ENCODE assay signal across 23 cellular contexts in genomic region chr2:20648207-20648606, GRCh38. TPM values are rescaled to one million over a fixed set of nuclear protein-coding genes. Genes with fewer than 3 reads are reported as not detected.
DNase-seq lines count a peak whose midpoint lies in the region; ATAC-seq and TF ChIP-seq lines count a peak whose summit lies in the region.
"Had no signal": no experiment of that assay in that cellular context is flagged by ENCODE, and none has a peak within 500 bp of the region (broad histone marks: within the 10 kb centered on the region; RNA-seq: fewer than 3 reads in every experiment).

No MANE protein-coding gene starts in this region.

- H3K9me3 ChIP-seq in esophagus squamous epithelium (no peaks in the 10 kb centered on the region), neural cell (ENCODE audit: low read length) (no peaks in the 10 kb centered on the region)
- H3K9me3 ChIP-seq: heart left ventricle, neutrophil, psoas muscle, uterus had no signal

- H3K9me3 Mint-ChIP-seq in natural killer cell (no peaks in the 10 kb centered on the region), type B pancreatic cell (no peaks in the 10 kb centered on the region)
- H3K9me3 Mint-ChIP-seq in natural killer cell treated with Interleukin-12 subunit alpha and Interleukin-12 subunit beta and Interleukin-15 and Interleukin-18, amount 100 ng/mL, for 72 hours, result no peaks in the 10 kb centered on the region
- no peaks in the 10 kb centered on the region for H3K9me3 Mint-ChIP-seq in activated CD4-positive, alpha-beta T cell treated with anti-CD3 and anti-CD28 coated beads, Interleukin-2, amount 10 ng/mL, durations not matched to agents 7 days and 5 days
- H3K9me3 Mint-ChIP-seq: activated CD4-positive, alpha-beta T cell treated with anti-CD3 and anti-CD28 coated beads, Interleukin-2, amount 10 ng/mL, durations not matched to agents 24 days and 14 days; H9; T-helper 2 cell treated with Interferon-gamma antibody and Interleukin-4, amounts not matched to agents 5 μg/mL and 100 μg/mL, for 36 hours had no signal

- peak overlapping the region in 3 of 4 donors; percentile 6 to 98 (median 96) for H3K27ac ChIP-seq in esophagus squamous epithelium
- H3K27ac ChIP-seq in neural cell (ENCODE audit: low read length), result no peak overlapping the region
- H3K27ac ChIP-seq: cardiac muscle cell, psoas muscle, uterus, WERI-Rb-1 had no signal

- H2AFZ ChIP-seq in neural cell (ENCODE audit: low read depth, low read length), result no peak overlapping the region

- H3F3A ChIP-seq in neural cell (ENCODE audit: insufficient read depth, low read length, poor library complexity, severe bottlenecking), result no peaks in the 10 kb centered on the region

- H3K36me3 ChIP-seq in esophagus squamous epithelium (peaks cover 0 to 38% (median 10%) of the 10 kb centered on the region in 3 donors), neural cell (ENCODE audit: insufficient read depth, low read length) (no peaks in the 10 kb centered on the region)
- H3K36me3 ChIP-seq: cardiac muscle cell, uterus, WERI-Rb-1 had no signal

- CTCF ChIA-PET in activated CD4-positive, alpha-beta T cell treated with anti-CD3 and anti-CD28 coated beads, Interleukin-2, amount 10 ng/mL, durations not matched to agents 7 days and 5 days (lab: Charles Lee), result interaction anchor here (0.9 to 4.2 kb wide), 2 partner anchors 9 to 13 kb away, joined by 3 to 13 read pairs; no protein-coding TSS in a partner anchor

- no peak overlapping the region for H3K4me2 ChIP-seq in neural cell (ENCODE audit: low read length)

- no peaks in the 10 kb centered on the region for H4K20me1 ChIP-seq in neural cell (ENCODE audit: insufficient read depth)

- WGBS in esophagus squamous epithelium, 2 donors, result 89 to 99% methylated on average over 4 of the region's 4 CpGs

- H3K27ac Mint-ChIP-seq in natural killer cell, result peak overlapping the region; percentile 10 to 93
- peak overlapping the region in 1 of 2 donors; percentile 11 for H3K27ac Mint-ChIP-seq in natural killer cell treated with Interleukin-12 subunit alpha and Interleukin-12 subunit beta and Interleukin-15 and Interleukin-18, amount 100 ng/mL, for 72 hours
- H3K27ac Mint-ChIP-seq in type B pancreatic cell, result no peak overlapping the region
- H3K27ac Mint-ChIP-seq in activated CD4-positive, alpha-beta T cell treated with anti-CD3 and anti-CD28 coated beads, Interleukin-2, amount 10 ng/mL, durations not matched to agents 7 days and 5 days, result no peak overlapping the region
- H3K27ac Mint-ChIP-seq: activated CD4-positive, alpha-beta T cell treated with anti-CD3 and anti-CD28 coated beads, Interleukin-2, amount 10 ng/mL, durations not matched to agents 24 days and 14 days; H9; T-helper 2 cell treated with Interferon-gamma antibody and Interleukin-4, amounts not matched to agents 5 μg/mL and 100 μg/mL, for 36 hours had no signal

- DNase-seq in natural killer cell, result no peak
- no peak for DNase-seq in natural killer cell treated with Interleukin-12 subunit alpha and Interleukin-12 subunit beta and Interleukin-15 and Interleukin-18, amount 100 ng/mL, for 72 hours (ENCODE audit: low spot score)
- DNase-seq in esophagus squamous epithelium (lab: John Stamatoyannopoulos, UW), result no peak
- DNase-seq in type B pancreatic cell (ENCODE audit: extremely low spot score, unreplicated experiment), result no peak
- no peak for DNase-seq in activated CD4-positive, alpha-beta T cell treated with anti-CD3 and anti-CD28 coated beads, Interleukin-2, amount 10 ng/mL, durations not matched to agents 7 days and 5 days
- no peak for DNase-seq in Kasumi-1 (lab: John Stamatoyannopoulos, UW)
- no peak for DNase-seq in activated CD8-positive, alpha-beta memory T cell treated with anti-CD3 and anti-CD28 coated beads, Interleukin-2, amount 50 U/mL, for 4 hours
- DNase-seq: activated CD4-positive, alpha-beta T cell treated with anti-CD3 and anti-CD28 coated beads, Interleukin-2, amount 10 ng/mL, durations not matched to agents 24 days and 14 days; activated naive CD4-positive, alpha-beta T cell treated with anti-CD3 and anti-CD28 coated beads, Interleukin-2, amount 50 U/mL, for 16 hours; anterior cingulate cortex; EL; H9; NCI-H1092; NCI-H1930; RPMI8226; uterus; WERI-Rb-1 had no signal

- no peak for ATAC-seq in natural killer cell
- no peak for ATAC-seq in natural killer cell treated with Interleukin-12 subunit alpha and Interleukin-12 subunit beta and Interleukin-15 and Interleukin-18, amount 100 ng/mL, for 72 hours
- ATAC-seq: heart left ventricle, psoas muscle had no signal

- H3K27me3 ChIP-seq in esophagus squamous epithelium (no peaks in the 10 kb centered on the region), neural cell (ENCODE audit: insufficient read depth, low read depth, low read length) (no peaks in the 10 kb centered on the region)
- H3K27me3 ChIP-seq: cardiac muscle cell, heart left ventricle, neutrophil, uterus had no signal

- H3K79me2 ChIP-seq in neural cell (replicated peaks; ENCODE audit: insufficient read depth, low read length), result no peaks in the 10 kb centered on the region

- no peak for TF ChIP-seq POLR2A in esophagus squamous epithelium (IDR thresholded peaks at IDR 0.05)

- H3K36me3 Mint-ChIP-seq in natural killer cell (peaks cover 9% of the 10 kb centered on the region), type B pancreatic cell (no peaks in the 10 kb centered on the region)
- no peaks in the 10 kb centered on the region for H3K36me3 Mint-ChIP-seq in natural killer cell treated with Interleukin-12 subunit alpha and Interleukin-12 subunit beta and Interleukin-15 and Interleukin-18, amount 100 ng/mL, for 72 hours
- H3K36me3 Mint-ChIP-seq in activated CD4-positive, alpha-beta T cell treated with anti-CD3 and anti-CD28 coated beads, Interleukin-2, amount 10 ng/mL, durations not matched to agents 7 days and 5 days (ENCODE audit: low read depth), result no peaks in the 10 kb centered on the region

- no peak overlapping the region for H3K9ac ChIP-seq in neural cell (ENCODE audit: low read length)

- H3K4me1 Mint-ChIP-seq in natural killer cell (peaks cover 42 to 49% of the 10 kb centered on the region in 2 donors), type B pancreatic cell (ENCODE audit: unreplicated experiment) (peaks cover 26% of the 10 kb centered on the region)
- peaks cover 26 to 30% of the 10 kb centered on the region in 2 donors for H3K4me1 Mint-ChIP-seq in natural killer cell treated with Interleukin-12 subunit alpha and Interleukin-12 subunit beta and Interleukin-15 and Interleukin-18, amount 100 ng/mL, for 72 hours (ENCODE audit: low read depth in 2 of 2)
- H3K4me1 Mint-ChIP-seq in activated CD4-positive, alpha-beta T cell treated with anti-CD3 and anti-CD28 coated beads, Interleukin-2, amount 10 ng/mL, durations not matched to agents 7 days and 5 days, result peaks cover 30% of the 10 kb centered on the region

- H3K27me3 Mint-ChIP-seq in natural killer cell (ENCODE audit: low read depth in 2 of 2) (no peaks in the 10 kb centered on the region), type B pancreatic cell (peaks cover 3% of the 10 kb centered on the region)
- H3K27me3 Mint-ChIP-seq in natural killer cell treated with Interleukin-12 subunit alpha and Interleukin-12 subunit beta and Interleukin-15 and Interleukin-18, amount 100 ng/mL, for 72 hours, result no peaks in the 10 kb centered on the region
- H3K27me3 Mint-ChIP-seq in activated CD4-positive, alpha-beta T cell treated with anti-CD3 and anti-CD28 coated beads, Interleukin-2, amount 10 ng/mL, durations not matched to agents 7 days and 5 days, result no peaks in the 10 kb centered on the region
- H3K27me3 Mint-ChIP-seq: activated CD4-positive, alpha-beta T cell treated with anti-CD3 and anti-CD28 coated beads, Interleukin-2, amount 10 ng/mL, durations not matched to agents 24 days and 14 days had no signal

- no peaks in the 10 kb centered on the region for H3K9me2 ChIP-seq in neural cell (ENCODE audit: insufficient read depth, low read length)

- H3K4me1 ChIP-seq in esophagus squamous epithelium, result peaks cover 23 to 43% (median 26%) of the 10 kb centered on the region in 3 donors

- TF ChIP-seq CTCF in natural killer cell (IDR thresholded peaks at IDR 0.05) (no peak), esophagus squamous epithelium (IDR thresholded peaks at IDR 0.05) (no peak), neural cell (IDR thresholded peaks at IDR 0.05; ENCODE audit: poor library complexity, severe bottlenecking) (no peak), type B pancreatic cell (conservative IDR thresholded peaks at IDR 0.05) (no peak)

- intact Hi-C loops in natural killer cell (cut with micrococcal nuclease), result no loop called here
- intact Hi-C loops in esophagus squamous epithelium (cut with DNase I), result loop anchor here (10.0 kb wide), 1 partner anchor 233 kb away; no protein-coding TSS in a partner anchor

- H3K4me3 ChIP-seq in esophagus squamous epithelium (no peak overlapping the region), neural cell (ENCODE audit: low read length) (peak overlapping the region; percentile 16)
- H3K4me3 ChIP-seq: cardiac muscle cell, heart left ventricle, psoas muscle, uterus had no signal

- TF ChIP-seq EP300 in neural cell (conservative IDR thresholded peaks at IDR 0.05; ENCODE audit: poor library complexity, severe bottlenecking), result no peak

- no peak for TF ChIP-seq RAD21 in neural cell (conservative IDR thresholded peaks at IDR 0.05)

- POLR2A ChIA-PET in activated CD4-positive, alpha-beta T cell treated with anti-CD3 and anti-CD28 coated beads, Interleukin-2, amount 10 ng/mL, durations not matched to agents 7 days and 5 days (lab: Charles Lee), result no interaction called here

- H3K4me3 Mint-ChIP-seq in natural killer cell, result no peak overlapping the region
- H3K4me3 Mint-ChIP-seq in natural killer cell treated with Interleukin-12 subunit alpha and Interleukin-12 subunit beta and Interleukin-15 and Interleukin-18, amount 100 ng/mL, for 72 hours, result no peak overlapping the region
- H3K4me3 Mint-ChIP-seq in type B pancreatic cell, result peak overlapping the region; percentile 55
- no peak overlapping the region for H3K4me3 Mint-ChIP-seq in activated CD4-positive, alpha-beta T cell treated with anti-CD3 and anti-CD28 coated beads, Interleukin-2, amount 10 ng/mL, durations not matched to agents 7 days and 5 days
- H3K4me3 Mint-ChIP-seq: activated CD4-positive, alpha-beta T cell treated with anti-CD3 and anti-CD28 coated beads, Interleukin-2, amount 10 ng/mL, durations not matched to agents 24 days and 14 days; H9; T-helper 2 cell treated with Interferon-gamma antibody and Interleukin-4, amounts not matched to agents 5 μg/mL and 100 μg/mL, for 36 hours had no signal

RNA-seq across cellular contexts. Expression of gene HS1BP3, which starts 2.7 kb away (rescaled TPM):
- total RNA-seq in natural killer cell, result 10 to 100 TPM; 17.4 to 25.7 (median 22.8) TPM
- 1 to 10 TPM; 5.8 to 9.3 TPM for total RNA-seq in natural killer cell treated with Interleukin-12 subunit alpha and Interleukin-12 subunit beta and Interleukin-15 and Interleukin-18, amount 100 ng/mL, for 72 hours
- total RNA-seq in esophagus squamous epithelium, result 10 to 100 TPM in 3 of 4 donors, 1 to 10 TPM in 1; 7.9 to 22.1 (median 16.9) TPM
- polyA plus RNA-seq in neural cell, result 8.9 and 12.1 TPM in 2 replicates
- polyA minus RNA-seq in neural cell, result 13.1 and 16.2 TPM in 2 replicates
- total RNA-seq in type B pancreatic cell (ENCODE audit: low replicate concordance), result 22.1 and 24.3 TPM in 2 replicates
- 10 to 100 TPM; 14.1 to 14.4 TPM for total RNA-seq in activated CD4-positive, alpha-beta T cell treated with anti-CD3 and anti-CD28 coated beads, Interleukin-2, amount 10 ng/mL, durations not matched to agents 7 days and 5 days

RNA-seq across cellular contexts. Expression of gene GDF7, which starts 18.7 kb away (rescaled TPM):
- total RNA-seq in natural killer cell, result under 1 TPM; 0.02 to 0.10 (median 0.05) TPM
- total RNA-seq in natural killer cell treated with Interleukin-12 subunit alpha and Interleukin-12 subunit beta and Interleukin-15 and Interleukin-18, amount 100 ng/mL, for 72 hours, result under 1 TPM in 1 of 2 donors, not detected in 1; 0.02 TPM
- total RNA-seq in esophagus squamous epithelium, result 1 to 10 TPM in 2 of 4 donors, under 1 TPM in 2; 0.26 to 1.9 (median 0.78) TPM
- 0.38 and 0.62 TPM in 2 replicates for polyA plus RNA-seq in neural cell
- 0.73 and 1.0 TPM in 2 replicates for polyA minus RNA-seq in neural cell
- total RNA-seq in type B pancreatic cell (ENCODE audit: low replicate concordance), result 0.31 and 24.3 TPM in 2 replicates
- total RNA-seq in activated CD4-positive, alpha-beta T cell treated with anti-CD3 and anti-CD28 coated beads, Interleukin-2, amount 10 ng/mL, durations not matched to agents 7 days and 5 days, result not detected

Comparison
In these comparisons a context has a peak if more than half of its experiments do, and no peak if none do; other contexts are left out.
1. H3K27ac Mint-ChIP-seq: peak in natural killer cell (2 of 2); none in type B pancreatic cell (single experiment) and activated CD4-positive, alpha-beta T cell treated with anti-CD3 and anti-CD28 coated beads, Interleukin-2, amount 10 ng/mL, durations not matched to agents 7 days and 5 days (single experiment).